Comparison of ENCODE assay signal across 10 cellular contexts in genomic region chr14:55715889-55716288, GRCh38.
DNase-seq lines count a peak whose midpoint lies in the region; ATAC-seq and TF ChIP-seq lines count a peak whose summit lies in the region.
"Had no signal": no experiment of that assay in that cellular context is flagged by ENCODE, and none has a peak within 500 bp of the region (broad histone marks: within the 10 kb centered on the region; RNA-seq: fewer than 3 reads in every experiment).

No MANE protein-coding gene starts in this region.

- DNase-seq in BJ (ENCODE audit: low read depth): peak; percentile 91
- DNase-seq in iris pigment epithelial cell (ENCODE audit: low read depth): peak; percentile 90
- DNase-seq in NCI-H446 (lab: John Stamatoyannopoulos, UW): no peak
- no peak for DNase-seq in MG63
- no peak for DNase-seq in NOMO-1 treated with DMSO at 0.1 percent for 48 hours (lab: John Stamatoyannopoulos, UW; ENCODE audit: unreplicated experiment)
- DNase-seq: NCI-H1436; stimulated activated naive B cell treated with anti-CD40 and anti-IgM and Interleukin-4, amounts not matched to agents 10 μg/mL and 1 μg/mL and 100 μg/mL, for 72 hours had no signal

- CTCF ChIA-PET in BJ (lab: Yijun Ruan, JAX): interaction anchor here (0.7 to 2.1 kb wide), 11 partner anchors 10 to 774 kb away, joined by 3 to 6 read pairs (median 3); no protein-coding TSS in a partner anchor

- H3K4me3 ChIP-seq in BJ (ENCODE audit: low read depth, low read length) (no peak overlapping the region), MG63 (no peak overlapping the region)

- POLR2A ChIA-PET in BJ (lab: Charles Lee): interaction anchor here (0.6 kb wide), 1 partner anchor 91 kb away, joined by 3 read pairs; no protein-coding TSS in a partner anchor

- H3K27me3 ChIP-seq in BJ (ENCODE audit: control insufficient read depth, insufficient read depth, low read length): peaks cover 7% of the 10 kb centered on the region; the same call in 1 of the 2 replicates
- H3K27me3 ChIP-seq in MG63: no peaks in the 10 kb centered on the region

- ATAC-seq in GM21786 (IDR thresholded peaks at IDR 0.05; ENCODE audit: unreplicated experiment) (peak; percentile 64), SK-N-SH treated with all-trans-retinoic acid at 6 μM for 48 hours (peak; percentile 87), HG03139 (IDR thresholded peaks at IDR 0.05; ENCODE audit: unreplicated experiment) (no peak)

- H3K36me3 ChIP-seq in BJ (ENCODE audit: control insufficient read depth, insufficient read depth, low read length) (no peaks in the 10 kb centered on the region), MG63 (no peaks in the 10 kb centered on the region)

- TF ChIP-seq CTCF in BJ (IDR thresholded peaks at IDR 0.05; ENCODE audit: insufficient read depth, low read depth, low read length): no peak

- H3K9me3 ChIP-seq in MG63: no peaks in the 10 kb centered on the region

TF ChIP-seq in SK-N-SH treated with all-trans-retinoic acid at 6 μM for 48 hours, 23 proteins besides CTCF, POLR2A, EP300 and RAD21:
- no peak for TF ChIP-seq BACH2 (CRISPR knock-in tag; IDR thresholded peaks at IDR 0.05; ENCODE audit: borderline replicate concordance)
- no peak for TF ChIP-seq ZFP30 (CRISPR knock-in tag; IDR thresholded peaks at IDR 0.05)
- TF ChIP-seq ZNF565 (CRISPR knock-in tag; conservative IDR thresholded peaks at IDR 0.05; ENCODE audit: low read depth): no peak
- TF ChIP-seq POU6F1 (CRISPR knock-in tag; IDR thresholded peaks at IDR 0.05; ENCODE audit: borderline replicate concordance, low read depth): no peak
- TF ChIP-seq ISL1 (CRISPR knock-in tag; IDR thresholded peaks at IDR 0.05): no peak
- TF ChIP-seq GLIS3 (CRISPR knock-in tag; IDR thresholded peaks at IDR 0.05): no peak
- TF ChIP-seq SNAI2 (CRISPR knock-in tag; IDR thresholded peaks at IDR 0.05): no peak
- TF ChIP-seq TCF4 (CRISPR knock-in tag; IDR thresholded peaks at IDR 0.05; ENCODE audit: borderline replicate concordance): no peak
- no peak for TF ChIP-seq CREB5 (CRISPR knock-in tag; IDR thresholded peaks at IDR 0.05; ENCODE audit: low read depth)
- no peak for TF ChIP-seq CSDC2 (CRISPR knock-in tag; IDR thresholded peaks at IDR 0.05)
- no peak for TF ChIP-seq RARB (CRISPR knock-in tag; IDR thresholded peaks at IDR 0.05)

Comparison
In these comparisons a context has a peak if more than half of its experiments do, and no peak if none do; other contexts are left out.
1. DNase-seq: peak in BJ (single experiment) and iris pigment epithelial cell (single experiment); none in NCI-H446 (0 of 2), MG63 (single experiment) and NOMO-1 treated with DMSO at 0.1 percent for 48 hours (single experiment).